8 cellular contexts compared by ENCODE assay signal in genomic region chr22:41800348-41801146, GRCh38. TPM values are rescaled to one million over a fixed set of nuclear protein-coding genes. Genes with fewer than 3 reads are reported as not detected.
DNase-seq lines count a peak whose midpoint lies in the region; ATAC-seq and TF ChIP-seq lines count a peak whose summit lies in the region.

CCDC134 (plus strand) TSS chr22:41800679; CDS start chr22:41808891, 8,212 bp downstream.

- peak within 1 kb of the TSS; percentile 89 for H3K4me3 Mint-ChIP-seq in GM23338
- peak within 1 kb of the TSS; percentile 94 to 99 for H3K4me3 Mint-ChIP-seq in stimulated activated naive CD8-positive, alpha-beta T cell treated with anti-CD3 and anti-CD28 coated beads, Interleukin-15, amount 100 ng/mL, for 72 hours

- H3K27me3 Mint-ChIP-seq in GM23338 (ENCODE audit: insufficient read depth, low read depth, poor library complexity), result peaks cover 5% of the 10 kb centered on the region
- no peaks in the 10 kb centered on the region for H3K27me3 Mint-ChIP-seq in stimulated activated naive CD8-positive, alpha-beta T cell treated with anti-CD3 and anti-CD28 coated beads, Interleukin-15, amount 100 ng/mL, for 72 hours

- H2AFZ ChIP-seq in GM23338 (peak within 1 kb of the TSS; percentile 97), Loucy (ENCODE audit: low read length) (peak within 1 kb of the TSS; percentile 91), neural cell (ENCODE audit: low read depth, low read length) (peak within 1 kb of the TSS; percentile 84)

- H3K27ac ChIP-seq in GM23338 (ENCODE audit: low read depth) (peak within 1 kb of the TSS; percentile 94), neural cell (ENCODE audit: low read length) (peak within 1 kb of the TSS; percentile 74)

- H3K4me1 Mint-ChIP-seq in GM23338, result peaks cover 22% of the 10 kb centered on the region
- peaks cover 51% of the 10 kb centered on the region for H3K4me1 Mint-ChIP-seq in stimulated activated naive CD8-positive, alpha-beta T cell treated with anti-CD3 and anti-CD28 coated beads, Interleukin-15, amount 100 ng/mL, for 72 hours

- H3K4me3 ChIP-seq in GM23338 (peak within 1 kb of the TSS; percentile 94), Loucy (ENCODE audit: low read length, poor library complexity, severe bottlenecking) (peak within 1 kb of the TSS; percentile 82), fibroblast of the aortic adventitia (ENCODE audit: low read depth, low read length) (peak within 1 kb of the TSS; percentile 95), neural cell (ENCODE audit: low read length) (peak within 1 kb of the TSS; percentile 85)

- ATAC-seq in GM23338, result peak; percentile 96
- ATAC-seq in stimulated activated naive CD8-positive, alpha-beta T cell treated with anti-CD3 and anti-CD28 coated beads, Interleukin-15, amount 100 ng/mL, for 72 hours, result peak; percentile 98

- H3K4me2 ChIP-seq in GM23338 (peak within 1 kb of the TSS; percentile 99), Loucy (ENCODE audit: low read depth, low read length, poor library complexity, severe bottlenecking) (peak within 1 kb of the TSS; percentile 98), neural cell (ENCODE audit: low read length) (peak within 1 kb of the TSS; percentile 97)

- no peak for TF ChIP-seq CTCF in GM23338 (conservative IDR thresholded peaks at IDR 0.05; ENCODE audit: low read depth in 2 of 2)
- no peak for TF ChIP-seq CTCF in Loucy (conservative IDR thresholded peaks at IDR 0.05; ENCODE audit: low read length)
- no peak for TF ChIP-seq CTCF in fibroblast of the aortic adventitia (IDR thresholded peaks at IDR 0.05; ENCODE audit: insufficient read depth, low read length)
- TF ChIP-seq CTCF in neural cell (IDR thresholded peaks at IDR 0.05; ENCODE audit: poor library complexity, severe bottlenecking), result no peak

- H3K36me3 Mint-ChIP-seq in GM23338 (ENCODE audit: low read depth), result peaks cover 7% of the 10 kb centered on the region; the same call in 2 of the 3 replicates

- DNase-seq in EH (ENCODE audit: low read depth) (peak; percentile 89), GM23338 (ENCODE audit: low spot score) (peak; percentile 92), SIG-M5 (lab: John Stamatoyannopoulos, UW) (peak; percentile 34), fibroblast of the aortic adventitia (ENCODE audit: low read depth) (peak; percentile 71)
- peak; percentile 97 for DNase-seq in activated effector memory CD4-positive, alpha-beta T cell treated with anti-CD3 and anti-CD28 coated beads, Interleukin-2, amount 50 U/mL, for 16 hours
- DNase-seq in stimulated activated naive CD8-positive, alpha-beta T cell treated with anti-CD3 and anti-CD28 coated beads, Interleukin-15, amount 100 ng/mL, for 72 hours, result peak; percentile 91 to 93

- H3K36me3 ChIP-seq in GM23338 (ENCODE audit: insufficient read depth) (no peaks in the 10 kb centered on the region; the same call in 1 of the 2 replicates), Loucy (ENCODE audit: insufficient read depth, low read length) (no peaks in the 10 kb centered on the region), neural cell (ENCODE audit: insufficient read depth, low read length) (no peaks in the 10 kb centered on the region)

- no peaks in the 10 kb centered on the region for H3K9me2 ChIP-seq in GM23338 (ENCODE audit: insufficient read depth)
- H3K9me2 ChIP-seq in Loucy (replicated peaks; ENCODE audit: low read depth, low read length), result no peaks in the 10 kb centered on the region
- H3K9me2 ChIP-seq in neural cell (ENCODE audit: insufficient read depth, low read length), result no peaks in the 10 kb centered on the region

- H3K9me3 ChIP-seq in Loucy (ENCODE audit: insufficient read depth, low read depth, low read length) (no peaks in the 10 kb centered on the region), neural cell (ENCODE audit: low read length) (no peaks in the 10 kb centered on the region)

- H3K27me3 ChIP-seq in GM23338 (ENCODE audit: insufficient read depth) (no peaks in the 10 kb centered on the region), Loucy (ENCODE audit: insufficient read depth, low read length, poor library complexity, severe bottlenecking) (no peaks in the 10 kb centered on the region), neural cell (ENCODE audit: insufficient read depth, low read depth, low read length) (no peaks in the 10 kb centered on the region)

- H3K9ac ChIP-seq in Loucy (ENCODE audit: low read depth, low read length, poor library complexity, severe bottlenecking), result peak within 1 kb of the TSS; percentile 94
- H3K9ac ChIP-seq in neural cell (ENCODE audit: low read length), result peak within 1 kb of the TSS; percentile 82

- peaks cover 19% of the 10 kb centered on the region for H3K4me1 ChIP-seq in GM23338 (ENCODE audit: insufficient read depth)
- peaks cover 40% of the 10 kb centered on the region for H3K4me1 ChIP-seq in Loucy (ENCODE audit: insufficient read depth, low read length, poor library complexity, severe bottlenecking)

- no peaks in the 10 kb centered on the region for H3K9me3 Mint-ChIP-seq in GM23338
- H3K9me3 Mint-ChIP-seq in stimulated activated naive CD8-positive, alpha-beta T cell treated with anti-CD3 and anti-CD28 coated beads, Interleukin-15, amount 100 ng/mL, for 72 hours, result no peaks in the 10 kb centered on the region

- H4K20me1 ChIP-seq in GM23338 (replicated peaks; ENCODE audit: insufficient read depth) (0 out of 2 replicates have a peak, but pooled peaks cover 3% of the 10 kb centered on the region), Loucy (ENCODE audit: insufficient read depth, low read length, poor library complexity, severe bottlenecking) (peaks cover 11% of the 10 kb centered on the region), neural cell (ENCODE audit: insufficient read depth) (no peaks in the 10 kb centered on the region)

- peak within 1 kb of the TSS; percentile 97 for H3K27ac Mint-ChIP-seq in GM23338
- peak within 1 kb of the TSS; percentile 98 to 99 for H3K27ac Mint-ChIP-seq in stimulated activated naive CD8-positive, alpha-beta T cell treated with anti-CD3 and anti-CD28 coated beads, Interleukin-15, amount 100 ng/mL, for 72 hours

- H3F3A ChIP-seq in GM23338 (replicated peaks; ENCODE audit: low read depth) (peaks cover 8% of the 10 kb centered on the region; the same call in 1 of the 2 replicates), Loucy (ENCODE audit: low read depth) (no peaks in the 10 kb centered on the region), neural cell (ENCODE audit: insufficient read depth, low read length, poor library complexity, severe bottlenecking) (no peaks in the 10 kb centered on the region)

- H3K79me2 ChIP-seq in GM23338 (replicated peaks; ENCODE audit: insufficient read depth), result peaks cover 44% of the 10 kb centered on the region
- H3K79me2 ChIP-seq in Loucy (ENCODE audit: insufficient read depth, low read length), result peaks cover 52% of the 10 kb centered on the region
- peaks cover 6% of the 10 kb centered on the region for H3K79me2 ChIP-seq in neural cell (replicated peaks; ENCODE audit: insufficient read depth, low read length)

- TF ChIP-seq EP300 in neural cell (conservative IDR thresholded peaks at IDR 0.05; ENCODE audit: poor library complexity, severe bottlenecking), result peak; percentile 29

- peak; percentile 53 for TF ChIP-seq RAD21 in neural cell (conservative IDR thresholded peaks at IDR 0.05)

TF ChIP-seq in GM23338, 12 proteins besides CTCF, POLR2A, EP300 and RAD21 (continues in another document):
- no peak for TF ChIP-seq STAT1 (IDR thresholded peaks at IDR 0.05; ENCODE audit: unreplicated experiment)
- TF ChIP-seq POLR2AphosphoS5 (IDR thresholded peaks at IDR 0.05; ENCODE audit: low read depth), result peak; percentile 99
- peak; percentile 79 for TF ChIP-seq CREB1 (CRISPR knock-in tag; IDR thresholded peaks at IDR 0.05; ENCODE audit: low read depth)
- no peak for TF ChIP-seq EZH2 (IDR thresholded peaks at IDR 0.05; ENCODE audit: low read depth, unreplicated experiment)

TF ChIP-seq in neural cell, 6 proteins besides CTCF, POLR2A, EP300 and RAD21:
- peak; percentile 97 for TF ChIP-seq POLR2AphosphoS5 (IDR thresholded peaks at IDR 0.05)
- TF ChIP-seq EZH2 (IDR thresholded peaks at IDR 0.05; ENCODE audit: borderline replicate concordance, insufficient read depth, low read length, poor library complexity, severe bottlenecking), result no peak
- TF ChIP-seq SMC3 (conservative IDR thresholded peaks at IDR 0.05; ENCODE audit: poor library complexity), result peak; percentile 54
- TF ChIP-seq MXI1 (conservative IDR thresholded peaks at IDR 0.05; ENCODE audit: poor library complexity, severe bottlenecking), result peak; percentile 80
- TF ChIP-seq, protein P1, sequence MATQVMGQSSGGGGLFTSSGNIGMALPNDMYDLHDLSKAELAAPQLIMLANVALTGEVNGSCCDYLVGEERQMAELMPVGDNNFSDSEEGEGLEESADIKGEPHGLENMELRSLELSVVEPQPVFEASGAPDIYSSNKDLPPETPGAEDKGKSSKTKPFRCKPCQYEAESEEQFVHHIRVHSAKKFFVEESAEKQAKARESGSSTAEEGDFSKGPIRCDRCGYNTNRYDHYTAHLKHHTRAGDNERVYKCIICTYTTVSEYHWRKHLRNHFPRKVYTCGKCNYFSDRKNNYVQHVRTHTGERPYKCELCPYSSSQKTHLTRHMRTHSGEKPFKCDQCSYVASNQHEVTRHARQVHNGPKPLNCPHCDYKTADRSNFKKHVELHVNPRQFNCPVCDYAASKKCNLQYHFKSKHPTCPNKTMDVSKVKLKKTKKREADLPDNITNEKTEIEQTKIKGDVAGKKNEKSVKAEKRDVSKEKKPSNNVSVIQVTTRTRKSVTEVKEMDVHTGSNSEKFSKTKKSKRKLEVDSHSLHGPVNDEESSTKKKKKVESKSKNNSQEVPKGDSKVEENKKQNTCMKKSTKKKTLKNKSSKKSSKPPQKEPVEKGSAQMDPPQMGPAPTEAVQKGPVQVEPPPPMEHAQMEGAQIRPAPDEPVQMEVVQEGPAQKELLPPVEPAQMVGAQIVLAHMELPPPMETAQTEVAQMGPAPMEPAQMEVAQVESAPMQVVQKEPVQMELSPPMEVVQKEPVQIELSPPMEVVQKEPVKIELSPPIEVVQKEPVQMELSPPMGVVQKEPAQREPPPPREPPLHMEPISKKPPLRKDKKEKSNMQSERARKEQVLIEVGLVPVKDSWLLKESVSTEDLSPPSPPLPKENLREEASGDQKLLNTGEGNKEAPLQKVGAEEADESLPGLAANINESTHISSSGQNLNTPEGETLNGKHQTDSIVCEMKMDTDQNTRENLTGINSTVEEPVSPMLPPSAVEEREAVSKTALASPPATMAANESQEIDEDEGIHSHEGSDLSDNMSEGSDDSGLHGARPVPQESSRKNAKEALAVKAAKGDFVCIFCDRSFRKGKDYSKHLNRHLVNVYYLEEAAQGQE (IDR thresholded peaks at IDR 0.05; ENCODE audit: borderline replicate concordance), result peak; percentile 86
- peak; percentile 96 for TF ChIP-seq TAF1 (IDR thresholded peaks at IDR 0.05; ENCODE audit: low read depth)

RNA-seq across cellular contexts. Expression of gene CCDC134, which starts in this region (rescaled TPM):
- total RNA-seq in GM23338 (2014; rRNA removed; shearing (Covaris generic)), result 21.0 and 24.5 TPM in 2 replicates
- polyA plus RNA-seq in GM23338 (2016; fragmentation: Nextera tagmentation; extraction: Ambion mirVana) (2.7 and 4.2 TPM in 2 replicates), neural cell (2.2 and 6.6 TPM in 2 replicates)
- 5.7 and 8.1 TPM in 2 replicates for total RNA-seq in fibroblast of the aortic adventitia (ENCODE audit: low replicate concordance)
- polyA minus RNA-seq in neural cell, result 13.1 and 20.2 TPM in 2 replicates

Comparison
In these comparisons a context has a peak if more than half of its experiments do, and no peak if none do; other contexts are left out.
1. Peak in every context shown above with its lines: DNase-seq, ATAC-seq, H3K4me3 ChIP-seq and H3K27ac ChIP-seq.
2. DNase-seq: peak in every context shown above with its lines; median percentile 97 in activated effector memory CD4-positive, alpha-beta T cell treated with anti-CD3 and anti-CD28 coated beads, Interleukin-2, amount 50 U/mL, for 16 hours; 92 in GM23338; 92 in stimulated activated naive CD8-positive, alpha-beta T cell treated with anti-CD3 and anti-CD28 coated beads, Interleukin-15, amount 100 ng/mL, for 72 hours; 89 in EH; 71 in fibroblast of the aortic adventitia; 34 in SIG-M5.